ENCODE assay signal across 24 cellular contexts in the genomic region with DNA sequence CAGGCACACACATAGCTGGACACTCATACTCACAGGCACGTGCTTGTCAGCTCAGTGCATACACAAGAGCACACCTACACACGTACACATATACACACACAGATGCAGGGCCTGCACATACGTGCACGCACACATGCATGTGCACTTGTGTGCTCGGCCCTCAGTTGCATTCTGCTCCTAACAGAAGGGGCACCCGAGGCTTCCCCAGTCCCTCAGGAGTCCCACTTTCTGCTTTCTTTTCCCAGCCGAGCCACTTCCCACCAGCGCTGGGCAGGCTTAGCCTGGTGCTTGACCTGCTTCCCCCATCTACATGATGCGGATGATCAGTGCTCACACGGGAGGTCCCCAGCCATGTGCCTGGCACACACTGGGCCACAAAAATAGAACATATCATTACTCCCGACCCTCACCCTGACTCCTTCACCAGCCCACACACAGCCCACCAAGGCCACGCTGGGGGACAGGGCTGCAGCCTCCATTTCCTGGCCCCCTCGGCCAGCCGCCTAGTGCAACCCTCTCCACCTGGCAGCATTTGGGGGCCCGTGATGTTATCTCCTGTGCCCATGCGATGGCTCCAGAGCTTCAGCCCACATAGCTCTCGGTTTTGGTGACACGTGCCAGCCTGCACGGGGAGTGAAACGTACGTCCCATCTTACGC.
DNase-seq lines count a peak whose midpoint lies in the region; ATAC-seq and TF ChIP-seq lines count a peak whose summit lies in the region.
"Had no signal": no experiment of that assay in that cellular context is flagged by ENCODE, and none has a peak within 500 bp of the region (broad histone marks: within the 10 kb centered on the region; RNA-seq: fewer than 3 reads in every experiment).

No MANE protein-coding gene starts in this region.

- CTCF ChIA-PET in HEK293T (lab: Yijun Ruan, JAX), result no interaction called here

- H2BK15ac ChIP-seq in neuronal stem cell (ENCODE audit: low read length), result peak overlapping the region; percentile 77

- H3K36me3 ChIP-seq in neuronal stem cell (replicated peaks in 1 of 2; ENCODE audit: control insufficient read depth in 2 of 2, insufficient read depth in 2 of 2, low read length in 2 of 2) (no peaks in the 10 kb centered on the region), breast epithelium (no peaks in the 10 kb centered on the region)
- H3K36me3 ChIP-seq: BLaER1 treated with 17β-estradiol and CSF1 and Interleukin-3, amounts not matched to agents 10 nM and 100 nM had no signal

- ATAC-seq in left lobe of liver, result no peak
- ATAC-seq: CD8-positive, alpha-beta T cell; GM23338 had no signal

- TF ChIP-seq POLR2A in breast epithelium (IDR thresholded peaks at IDR 0.05), result no peak

- no peak overlapping the region for H2BK120ac ChIP-seq in neuronal stem cell (ENCODE audit: low read depth, low read length)

- H3K27me3 ChIP-seq in neuronal stem cell (ENCODE audit: control insufficient read depth in 3 of 3, insufficient read depth in 3 of 3, low read depth in 1 of 3, low read length in 3 of 3) (no peaks in the 10 kb centered on the region), breast epithelium (peaks cover 0 to 51% of the 10 kb centered on the region in 2 donors)
- H3K27me3 ChIP-seq: BLaER1 treated with 17β-estradiol and CSF1 and Interleukin-3, amounts not matched to agents 10 nM and 100 nM had no signal

- H3K23ac ChIP-seq in neuronal stem cell (ENCODE audit: low read depth, low read length, poor library complexity), result no peak overlapping the region

- H4K91ac ChIP-seq in neuronal stem cell (ENCODE audit: low read depth, low read length, poor library complexity), result no peak overlapping the region

- no peak overlapping the region for H4K8ac ChIP-seq in neuronal stem cell (ENCODE audit: low read depth, low read length)

- no peaks in the 10 kb centered on the region for H3K36me3 Mint-ChIP-seq in CD14-positive monocyte
- H3K36me3 Mint-ChIP-seq: CD8-positive, alpha-beta T cell had no signal

- H3K4me3 ChIP-seq in neuronal stem cell (ENCODE audit: low read length in 2 of 2) (no peak overlapping the region), breast epithelium (no peak overlapping the region)
- H3K4me3 ChIP-seq: BLaER1 treated with 17β-estradiol and CSF1 and Interleukin-3, amounts not matched to agents 10 nM and 100 nM; GM23338 had no signal

- H3K27ac Mint-ChIP-seq in CD14-positive monocyte, result no peak overlapping the region
- H3K27ac Mint-ChIP-seq: CD8-positive, alpha-beta T cell; GM23338; HFFc6; IgD-negative memory B cell had no signal

- no peaks in the 10 kb centered on the region for H3K79me1 ChIP-seq in neuronal stem cell (ENCODE audit: low read depth, low read length)

- peaks cover 2 to 6% of the 10 kb centered on the region in 2 donors for H3K9me3 ChIP-seq in neuronal stem cell (replicated peaks in 1 of 2; ENCODE audit: control insufficient read depth in 2 of 2, insufficient read depth in 1 of 2, low read depth in 1 of 2, low read length in 2 of 2)
- H3K9me3 ChIP-seq in breast epithelium, result no peaks in the 10 kb centered on the region
- H3K9me3 ChIP-seq: BLaER1 treated with 17β-estradiol and CSF1 and Interleukin-3, amounts not matched to agents 10 nM and 100 nM had no signal

- no peak overlapping the region for H3K4ac ChIP-seq in neuronal stem cell (ENCODE audit: low read length)

- no peak overlapping the region for H3K4me2 ChIP-seq in neuronal stem cell (ENCODE audit: insufficient read depth, low read length, poor library complexity, severe bottlenecking)
- H3K4me2 ChIP-seq: BLaER1 treated with 17β-estradiol and CSF1 and Interleukin-3, amounts not matched to agents 10 nM and 100 nM; GM23338 had no signal

- H3K4me3 Mint-ChIP-seq in CD14-positive monocyte, result no peak overlapping the region
- H3K4me3 Mint-ChIP-seq: CD8-positive, alpha-beta T cell; GM23338; HFFc6; IgD-negative memory B cell had no signal

- H2AK5ac ChIP-seq in neuronal stem cell (ENCODE audit: low read depth, low read length), result peak overlapping the region; percentile 50

- peak overlapping the region; percentile 72 for H3K14ac ChIP-seq in neuronal stem cell (ENCODE audit: low read length)

- peak overlapping the region; percentile 78 for H2BK12ac ChIP-seq in neuronal stem cell (ENCODE audit: low read length)

- POLR2A ChIA-PET in HEK293T (lab: Yijun Ruan, JAX), result no interaction called here

- intact Hi-C loops in breast epithelium (cut with DNase I; ENCODE audit: low total_unique reads) (no loop called here), CD14-positive monocyte (cut with micrococcal nuclease) (no loop called here)

- no peak overlapping the region for H2BK5ac ChIP-seq in neuronal stem cell (ENCODE audit: low read length)

- TF ChIP-seq CTCF in breast epithelium (IDR thresholded peaks at IDR 0.05), result no peak
- no peak for TF ChIP-seq CTCF in CD14-positive monocyte (IDR thresholded peaks at IDR 0.05)

- H3K4me1 Mint-ChIP-seq in CD14-positive monocyte, result no peaks in the 10 kb centered on the region

- H3K18ac ChIP-seq in neuronal stem cell (ENCODE audit: low read length), result peak overlapping the region; percentile 81

- no CpG with 5 or more reads among the region's 22 CpGs for WGBS in neuronal stem cell (ENCODE audit: extremely low coverage in 2 of 2, insufficient read length in 2 of 2, insufficient replicate concordance in 1 of 2), 2 donors

- peaks cover 8 to 9% of the 10 kb centered on the region in 2 donors for H3K4me1 ChIP-seq in neuronal stem cell (ENCODE audit: control insufficient read depth in 2 of 2, insufficient read depth in 1 of 2, low read depth in 1 of 2, low read length in 2 of 2)
- H3K4me1 ChIP-seq in breast epithelium, result no peaks in the 10 kb centered on the region
- H3K4me1 ChIP-seq: BLaER1 treated with 17β-estradiol and CSF1 and Interleukin-3, amounts not matched to agents 10 nM and 100 nM had no signal

- peaks cover 0 to 4% (median 0%) of the 10 kb centered on the region in 7 donors for H3K9me3 Mint-ChIP-seq in CD14-positive monocyte
- H3K9me3 Mint-ChIP-seq: CD8-positive, alpha-beta T cell; GM23338 had no signal

- DNase-seq in activated CD8-positive, alpha-beta memory T cell treated with anti-CD3 and anti-CD28 coated beads for 24 hours, result peak; percentile 26
- no peak for DNase-seq in activated CD8-positive, alpha-beta memory T cell treated with anti-CD3 and anti-CD28 coated beads, Interleukin-2, amount 50 U/mL, for 48 hours
- peak; percentile 28 for DNase-seq in left lobe of liver (ENCODE audit: low spot score)
- DNase-seq in neuronal stem cell (ENCODE audit: low spot score), result no peak
- DNase-seq in breast epithelium (ENCODE audit: low spot score in 2 of 2), result no peak
- DNase-seq in dermis blood vessel endothelial cell, result no peak
- DNase-seq in HEK293T (ENCODE audit: extremely low spot score), result no peak
- no peak for DNase-seq in CD14-positive monocyte (ENCODE audit: low spot score)
- DNase-seq: ACHN; Calu3; DMS153; HFFc6; NCI-H1105; NCI-H2029 treated with DMSO at 0.1 percent for 48 hours; NCI-H226; NCI-H510A treated with DMSO at 0.1 percent for 48 hours; NCI-H774; NK-92 treated with Interleukin-12 subunit alpha and Interleukin-12 subunit beta, amount 100 ng/mL, for 24 hours; SIG-M5 had no signal

- no peak overlapping the region for H3K9ac ChIP-seq in neuronal stem cell (ENCODE audit: low read depth, low read length, poor library complexity)
- H3K9ac ChIP-seq: BLaER1 treated with 17β-estradiol and CSF1 and Interleukin-3, amounts not matched to agents 10 nM and 100 nM had no signal

- H2AFZ ChIP-seq in neuronal stem cell (ENCODE audit: low read length), result no peak overlapping the region
- H2AFZ ChIP-seq: GM23338 had no signal

- peaks cover 0 to 2% (median 0%) of the 10 kb centered on the region in 3 donors for H3K27me3 Mint-ChIP-seq in CD14-positive monocyte (ENCODE audit: low read depth in 3 of 3)

- H3K27ac ChIP-seq in neuronal stem cell (replicated peaks; ENCODE audit: low read length), result no peak overlapping the region
- H3K27ac ChIP-seq in breast epithelium, result no peak overlapping the region
- H3K27ac ChIP-seq: 22Rv1; BLaER1 treated with 17β-estradiol and CSF1 and Interleukin-3, amounts not matched to agents 10 nM and 100 nM had no signal

TF ChIP-seq in HEK293T, 16 proteins besides CTCF, POLR2A, EP300 and RAD21:
- TF ChIP-seq L3MBTL2 (conservative IDR thresholded peaks at IDR 0.05) (no peak), ARNT (IDR thresholded peaks at IDR 0.05) (no peak), ZNF384 (IDR thresholded peaks at IDR 0.05) (no peak), BHLHE40 (IDR thresholded peaks at IDR 0.05; ENCODE audit: borderline replicate concordance) (no peak), FOXM1 (IDR thresholded peaks at IDR 0.05; ENCODE audit: borderline replicate concordance) (no peak), FOXK2 (IDR thresholded peaks at IDR 0.05) (no peak), NFRKB (IDR thresholded peaks at IDR 0.05) (no peak), LEF1 (IDR thresholded peaks at IDR 0.05; ENCODE audit: borderline replicate concordance) (no peak), SUZ12 (IDR thresholded peaks at IDR 0.05) (no peak), HDGF (IDR thresholded peaks at IDR 0.05; ENCODE audit: borderline replicate concordance) (no peak), TARDBP (IDR thresholded peaks at IDR 0.05) (no peak), SP1 (IDR thresholded peaks at IDR 0.05) (no peak), CTBP1 (IDR thresholded peaks at IDR 0.05; ENCODE audit: borderline replicate concordance) (no peak), FOXA1 (IDR thresholded peaks at IDR 0.05) (no peak), ELF4 (IDR thresholded peaks at IDR 0.05) (no peak)
- TF ChIP-seq, protein P1, sequence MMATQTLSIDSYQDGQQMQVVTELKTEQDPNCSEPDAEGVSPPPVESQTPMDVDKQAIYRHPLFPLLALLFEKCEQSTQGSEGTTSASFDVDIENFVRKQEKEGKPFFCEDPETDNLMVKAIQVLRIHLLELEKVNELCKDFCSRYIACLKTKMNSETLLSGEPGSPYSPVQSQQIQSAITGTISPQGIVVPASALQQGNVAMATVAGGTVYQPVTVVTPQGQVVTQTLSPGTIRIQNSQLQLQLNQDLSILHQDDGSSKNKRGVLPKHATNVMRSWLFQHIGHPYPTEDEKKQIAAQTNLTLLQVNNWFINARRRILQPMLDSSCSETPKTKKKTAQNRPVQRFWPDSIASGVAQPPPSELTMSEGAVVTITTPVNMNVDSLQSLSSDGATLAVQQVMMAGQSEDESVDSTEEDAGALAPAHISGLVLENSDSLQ (IDR thresholded peaks at IDR 0.05), result no peak

Comparison
In these comparisons a context has a peak if more than half of its experiments do, and no peak if none do; other contexts are left out.
1. DNase-seq: peak in activated CD8-positive, alpha-beta memory T cell treated with anti-CD3 and anti-CD28 coated beads for 24 hours (single experiment) and left lobe of liver (single experiment); none in activated CD8-positive, alpha-beta memory T cell treated with anti-CD3 and anti-CD28 coated beads, Interleukin-2, amount 50 U/mL, for 48 hours (single experiment), neuronal stem cell (single experiment), breast epithelium (0 of 2), dermis blood vessel endothelial cell (single experiment), HEK293T (single experiment) and CD14-positive monocyte (single experiment).